ENCODE assay signal across 9 cellular contexts in the genomic region with DNA sequence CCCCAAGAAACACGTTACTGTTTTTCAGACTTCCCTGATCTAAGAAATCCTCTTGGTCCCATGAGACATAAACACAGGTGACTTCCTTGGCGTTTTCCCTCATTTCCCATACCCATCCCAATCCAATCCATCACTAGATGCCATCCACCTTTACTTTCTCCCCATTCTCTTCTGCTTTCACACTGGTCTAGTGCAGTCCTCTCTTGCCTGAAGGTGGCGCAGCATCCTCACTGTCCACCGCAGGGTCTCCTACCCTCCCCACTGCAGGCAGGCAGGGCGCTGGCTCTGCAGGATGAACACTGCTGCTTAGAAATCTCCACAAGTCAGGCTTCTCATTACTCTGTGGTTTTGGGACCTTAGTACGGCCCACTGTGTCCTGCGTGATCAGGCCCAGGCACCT. TPM values are rescaled to one million over a fixed set of nuclear protein-coding genes. Genes with fewer than 3 reads are reported as not detected.
DNase-seq lines count a peak whose midpoint lies in the region; ATAC-seq and TF ChIP-seq lines count a peak whose summit lies in the region.
"Had no signal": no experiment of that assay in that cellular context is flagged by ENCODE, and none has a peak within 500 bp of the region (broad histone marks: within the 10 kb centered on the region; RNA-seq: fewer than 3 reads in every experiment).

No MANE protein-coding gene starts in this region.

- no peak for TF ChIP-seq POLR2A in ovary (IDR thresholded peaks at IDR 0.05)

- no peak overlapping the region for H3K9ac ChIP-seq in neuronal stem cell (ENCODE audit: low read depth, low read length, poor library complexity)

- H3K9me3 Mint-ChIP-seq in activated CD8-positive, alpha-beta memory T cell treated with anti-CD3 and anti-CD28 coated beads, Interleukin-2, amount 10 ng/mL, durations not matched to agents 7 days and 5 days (ENCODE audit: low read depth): no peaks in the 10 kb centered on the region
- no peaks in the 10 kb centered on the region for H3K9me3 Mint-ChIP-seq in endothelial cell (ENCODE audit: unreplicated experiment)

- H4K91ac ChIP-seq in neuronal stem cell (ENCODE audit: low read depth, low read length, poor library complexity): no peak overlapping the region

- H3K18ac ChIP-seq in neuronal stem cell (ENCODE audit: low read length): no peak overlapping the region

- H2AFZ ChIP-seq in neuronal stem cell (ENCODE audit: low read length): no peak overlapping the region

- no peak overlapping the region for H2AK5ac ChIP-seq in neuronal stem cell (ENCODE audit: low read depth, low read length)

- TF ChIP-seq EP300 in ovary (IDR thresholded peaks at IDR 0.05): no peak

- no peak overlapping the region for H2BK120ac ChIP-seq in neuronal stem cell (ENCODE audit: low read depth, low read length)

- H3K4me1 Mint-ChIP-seq in activated CD8-positive, alpha-beta memory T cell treated with anti-CD3 and anti-CD28 coated beads, Interleukin-2, amount 10 ng/mL, durations not matched to agents 7 days and 5 days: peaks cover 70% of the 10 kb centered on the region
- peaks cover 23% of the 10 kb centered on the region for H3K4me1 Mint-ChIP-seq in endothelial cell (ENCODE audit: unreplicated experiment)

- H3K4ac ChIP-seq in neuronal stem cell (ENCODE audit: low read length): no peak overlapping the region

- no peak overlapping the region for H3K4me2 ChIP-seq in neuronal stem cell (ENCODE audit: insufficient read depth, low read length, poor library complexity, severe bottlenecking)

- WGBS in neuronal stem cell (ENCODE audit: extremely low coverage in 2 of 2, insufficient read length in 2 of 2, insufficient replicate concordance in 1 of 2), 2 donors: no CpG with 5 or more reads among the region's 7 CpGs
- WGBS in ovary, 3 donors: 83 to 87% (median 87%) methylated on average over 7 of the region's 7 CpGs

- TF ChIP-seq CTCF in WI38 (IDR thresholded peaks at IDR 0.05; ENCODE audit: low read depth, low read length) (0 out of 2 replicates have a peak, but pooled peaks have one; percentile 15), endothelial cell (IDR thresholded peaks at IDR 0.05; ENCODE audit: unreplicated experiment) (peak; percentile 11), ovary (IDR thresholded peaks at IDR 0.05) (no peak)

- CTCF ChIA-PET in activated CD8-positive, alpha-beta memory T cell treated with anti-CD3 and anti-CD28 coated beads, Interleukin-2, amount 10 ng/mL, durations not matched to agents 7 days and 5 days (lab: Charles Lee): interaction anchor here (1.1 to 1.5 kb wide), 3 partner anchors 11 to 28 kb away, joined by 3 to 5 read pairs (median 3); no protein-coding TSS in a partner anchor

- H3K4me3 ChIP-seq in WI38 (ENCODE audit: low read depth, low read length): no peak overlapping the region
- H3K4me3 ChIP-seq in neuronal stem cell (ENCODE audit: low read length in 2 of 2): no peak overlapping the region
- H3K4me3 ChIP-seq in ovary: no peak overlapping the region
- H3K4me3 ChIP-seq: thyroid gland had no signal

- H3K27ac ChIP-seq in neuronal stem cell (replicated peaks; ENCODE audit: low read length) (no peak overlapping the region), ovary (no peak overlapping the region)

- no peak for ATAC-seq in activated CD8-positive, alpha-beta memory T cell treated with anti-CD3 and anti-CD28 coated beads, Interleukin-2, amount 10 ng/mL, durations not matched to agents 7 days and 5 days

- no peak overlapping the region for H2BK15ac ChIP-seq in neuronal stem cell (ENCODE audit: low read length)

- intact Hi-C loops in ovary (cut with DNase I): loop anchor here in 1 of 4 donors (10.0 kb wide), 1 partner anchor 99 kb away; no protein-coding TSS in a partner anchor

- peak; percentile 52 for DNase-seq in activated CD8-positive, alpha-beta memory T cell treated with anti-CD3 and anti-CD28 coated beads, Interleukin-2, amount 10 ng/mL, durations not matched to agents 7 days and 5 days
- no peak for DNase-seq in activated CD8-positive, alpha-beta memory T cell treated with anti-CD3 and anti-CD28 coated beads, Interleukin-2, amount 50 U/mL, for 48 hours
- DNase-seq in endothelial cell (ENCODE audit: low spot score): peak; percentile 63
- DNase-seq in neuronal stem cell (ENCODE audit: low spot score): peak; percentile 26
- no peak for DNase-seq in RPMI8226
- DNase-seq in A172 (ENCODE audit: low spot score): no peak
- DNase-seq in ovary: no peak

- no peaks in the 10 kb centered on the region for H3K27me3 Mint-ChIP-seq in activated CD8-positive, alpha-beta memory T cell treated with anti-CD3 and anti-CD28 coated beads, Interleukin-2, amount 10 ng/mL, durations not matched to agents 7 days and 5 days
- no peaks in the 10 kb centered on the region for H3K27me3 Mint-ChIP-seq in endothelial cell (ENCODE audit: unreplicated experiment)

- H3K36me3 Mint-ChIP-seq in activated CD8-positive, alpha-beta memory T cell treated with anti-CD3 and anti-CD28 coated beads, Interleukin-2, amount 10 ng/mL, durations not matched to agents 7 days and 5 days: peaks cover 3% of the 10 kb centered on the region
- H3K36me3 Mint-ChIP-seq in endothelial cell (ENCODE audit: low read depth, unreplicated experiment): peaks cover 4% of the 10 kb centered on the region

- H3K27me3 ChIP-seq in neuronal stem cell (ENCODE audit: control insufficient read depth in 3 of 3, insufficient read depth in 3 of 3, low read depth in 1 of 3, low read length in 3 of 3): no peaks in the 10 kb centered on the region
- no peaks in the 10 kb centered on the region for H3K27me3 ChIP-seq in ovary
- H3K27me3 ChIP-seq: thyroid gland had no signal

- H3K79me1 ChIP-seq in neuronal stem cell (ENCODE audit: low read depth, low read length): peaks cover 6% of the 10 kb centered on the region

- no peaks in the 10 kb centered on the region for H3K9me3 ChIP-seq in neuronal stem cell (replicated peaks in 1 of 2; ENCODE audit: control insufficient read depth in 2 of 2, insufficient read depth in 1 of 2, low read depth in 1 of 2, low read length in 2 of 2)
- no peaks in the 10 kb centered on the region for H3K9me3 ChIP-seq in ovary
- H3K9me3 ChIP-seq: thyroid gland had no signal

- H3K36me3 ChIP-seq in neuronal stem cell (replicated peaks in 1 of 2; ENCODE audit: control insufficient read depth in 2 of 2, insufficient read depth in 2 of 2, low read length in 2 of 2): no peaks in the 10 kb centered on the region
- no peaks in the 10 kb centered on the region for H3K36me3 ChIP-seq in ovary
- H3K36me3 ChIP-seq: thyroid gland had no signal

- no peak overlapping the region for H3K23ac ChIP-seq in neuronal stem cell (ENCODE audit: low read depth, low read length, poor library complexity)

- no peak overlapping the region for H4K8ac ChIP-seq in neuronal stem cell (ENCODE audit: low read depth, low read length)

- no peak overlapping the region for H2BK12ac ChIP-seq in neuronal stem cell (ENCODE audit: low read length)

- H3K4me3 Mint-ChIP-seq in activated CD8-positive, alpha-beta memory T cell treated with anti-CD3 and anti-CD28 coated beads, Interleukin-2, amount 10 ng/mL, durations not matched to agents 7 days and 5 days: no peak overlapping the region
- H3K4me3 Mint-ChIP-seq in endothelial cell (ENCODE audit: unreplicated experiment): no peak overlapping the region

- no peak overlapping the region for H3K14ac ChIP-seq in neuronal stem cell (ENCODE audit: low read length)

- no peak overlapping the region for H2BK5ac ChIP-seq in neuronal stem cell (ENCODE audit: low read length)

- H3K4me1 ChIP-seq in neuronal stem cell (ENCODE audit: control insufficient read depth in 2 of 2, insufficient read depth in 1 of 2, low read depth in 1 of 2, low read length in 2 of 2) (no peaks in the 10 kb centered on the region), ovary (ENCODE audit: insufficient read depth) (peaks cover 18% of the 10 kb centered on the region)

- no peak overlapping the region for H3K27ac Mint-ChIP-seq in activated CD8-positive, alpha-beta memory T cell treated with anti-CD3 and anti-CD28 coated beads, Interleukin-2, amount 10 ng/mL, durations not matched to agents 7 days and 5 days
- no peak overlapping the region for H3K27ac Mint-ChIP-seq in endothelial cell (ENCODE audit: unreplicated experiment)

RNA-seq across cellular contexts. Expression of gene RAB7A, which starts 58.2 kb away (rescaled TPM):
- 100 to 1,000 TPM; 184 to 238 TPM for total RNA-seq in activated CD8-positive, alpha-beta memory T cell treated with anti-CD3 and anti-CD28 coated beads, Interleukin-2, amount 10 ng/mL, durations not matched to agents 7 days and 5 days
- total RNA-seq in endothelial cell (ENCODE audit: unreplicated experiment): 155 TPM
- polyA plus RNA-seq in neuronal stem cell (2013, experiment 1 of 2): 139 TPM
- polyA plus RNA-seq in neuronal stem cell (2013, experiment 2 of 2): 133 TPM
- 70.8 and 76.2 TPM in 2 replicates for total RNA-seq in A172 (2014; rRNA removed; shearing (Covaris generic))
- 100 to 1,000 TPM in 5 of 7 donors, 10 to 100 TPM in 2; 70.1 to 253 (median 213) TPM for total RNA-seq in ovary
- 100 to 1,000 TPM; 136 to 320 TPM for polyA plus RNA-seq in ovary

Comparison
In these comparisons a context has a peak if more than half of its experiments do, and no peak if none do; other contexts are left out.
1. DNase-seq: peak in activated CD8-positive, alpha-beta memory T cell treated with anti-CD3 and anti-CD28 coated beads, Interleukin-2, amount 10 ng/mL, durations not matched to agents 7 days and 5 days (single experiment), endothelial cell (single experiment) and neuronal stem cell (single experiment); none in activated CD8-positive, alpha-beta memory T cell treated with anti-CD3 and anti-CD28 coated beads, Interleukin-2, amount 50 U/mL, for 48 hours (single experiment), RPMI8226 (single experiment), A172 (single experiment) and ovary (0 of 5).
2. CTCF ChIP-seq: peak in WI38 (single experiment) and endothelial cell (single experiment); none in ovary (0 of 3).